8 cellular contexts compared by ENCODE assay signal in the genomic region with DNA sequence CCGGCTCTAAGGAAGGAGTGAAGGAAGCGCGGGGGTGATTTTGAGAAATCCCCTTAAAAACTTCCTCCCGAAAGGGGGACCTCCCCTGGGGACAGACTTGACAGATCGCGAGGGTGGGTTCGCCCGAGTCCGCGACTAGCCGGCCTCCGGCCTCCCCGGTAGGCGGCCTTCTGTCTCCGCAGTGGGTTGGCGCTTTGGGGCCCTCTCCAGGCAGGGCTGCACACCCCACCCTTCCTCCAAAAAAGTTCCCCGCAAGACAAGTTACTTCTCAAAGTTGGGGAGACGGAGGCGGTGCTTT. TPM values are rescaled to one million over a fixed set of nuclear protein-coding genes. Genes with fewer than 3 reads are reported as not detected.
A peak's percentile ranks its signal among the peaks of the same experiment; 100 is the strongest.
DNase-seq lines count a peak whose midpoint lies in the region; ATAC-seq and TF ChIP-seq lines count a peak whose summit lies in the region.

No MANE protein-coding gene starts in this region.

- no peaks in the 10 kb centered on the region for H3K27me3 ChIP-seq in right atrium auricular region

- H3K4me3 ChIP-seq in right atrium auricular region (peak overlapping the region; percentile 41 to 59), skin epidermis (peak overlapping the region; percentile 40 to 63 (median 56))

- peak; percentile 15 for DNase-seq in activated T-cell treated with anti-CD3 and anti-CD28 coated beads for 1 hour (ENCODE audit: low read depth)
- DNase-seq in activated T-cell treated with anti-CD3 and anti-CD28 coated beads for 4 hours = no peak
- peak; percentile 58 for DNase-seq in activated naive CD4-positive, alpha-beta T cell treated with Interleukin-2 at 50 U/mL for 16 hours
- no peak for DNase-seq in right atrium auricular region (ENCODE audit: low spot score)

- peaks cover 0 to 27% of the 10 kb centered on the region in 2 donors for H3K4me1 ChIP-seq in right atrium auricular region

- no peak for TF ChIP-seq CTCF in right atrium auricular region (IDR thresholded peaks at IDR 0.05)

- H3K9me3 ChIP-seq in right atrium auricular region = no peaks in the 10 kb centered on the region

- no peaks in the 10 kb centered on the region for H3K36me3 ChIP-seq in right atrium auricular region

- H3K27ac ChIP-seq in right atrium auricular region (no peak overlapping the region), skin epidermis (peak overlapping the region; percentile 2 to 95 (median 81))

- ATAC-seq in HG03159 (IDR thresholded peaks at IDR 0.05; ENCODE audit: unreplicated experiment) = no peak
- ATAC-seq in HG03097 (IDR thresholded peaks at IDR 0.05; ENCODE audit: low FRiP score, unreplicated experiment) = no peak
- no peak for ATAC-seq in GM18520 (IDR thresholded peaks at IDR 0.05; ENCODE audit: unreplicated experiment)

RNA-seq across cellular contexts. Expression of gene HOPX, which starts 24.8 kb away (rescaled TPM):
- total RNA-seq in right atrium auricular region = 100 to 1,000 TPM in 1 of 2 donors, 1 to 10 TPM in 1; 7.8 to 203 TPM

Comparison
In these comparisons a context has a peak if more than half of its experiments do, and no peak if none do; other contexts are left out.
1. DNase-seq: peak in activated T-cell treated with anti-CD3 and anti-CD28 coated beads for 1 hour (single experiment) and activated naive CD4-positive, alpha-beta T cell treated with Interleukin-2 at 50 U/mL for 16 hours (single experiment); none in activated T-cell treated with anti-CD3 and anti-CD28 coated beads for 4 hours (single experiment) and right atrium auricular region (single experiment).
2. H3K27ac ChIP-seq: peak in skin epidermis (21 of 21); none in right atrium auricular region (0 of 2).